Comparison of ENCODE assay signal across 19 cellular contexts in the genomic region with DNA sequence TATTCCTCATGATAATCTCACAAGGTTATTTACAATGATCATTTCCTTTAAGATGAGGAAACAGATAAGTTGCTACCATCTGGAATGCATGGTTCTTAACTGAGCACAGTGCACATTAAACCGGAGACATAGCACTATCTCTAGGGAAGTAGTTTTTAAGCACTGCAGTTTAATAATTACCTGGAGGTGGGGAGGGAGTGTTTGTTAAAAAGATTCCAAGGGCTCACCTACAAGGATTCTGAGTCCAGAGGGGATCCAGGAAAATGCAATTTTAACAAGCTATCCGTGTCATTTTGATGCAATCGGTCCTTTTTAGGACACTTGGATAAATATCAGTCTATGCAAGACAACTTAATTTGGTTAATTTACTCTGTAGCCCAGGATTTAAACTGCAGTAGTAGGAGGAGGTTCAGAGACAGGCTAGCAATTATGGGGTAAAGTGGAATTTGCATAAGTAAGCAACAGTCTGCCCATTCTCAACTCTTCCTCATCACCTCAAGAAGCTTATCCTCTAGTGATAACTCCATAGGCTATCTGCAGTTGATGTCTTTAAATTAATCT. TPM values are rescaled to one million over a fixed set of nuclear protein-coding genes. Genes with fewer than 3 reads are reported as not detected.
DNase-seq lines count a peak whose midpoint lies in the region; FAIRE-seq and TF ChIP-seq lines count a peak whose summit lies in the region.
"Had no signal": no experiment of that assay in that cellular context is flagged by ENCODE, and none has a peak within 500 bp of the region (broad histone marks: within the 10 kb centered on the region; RNA-seq: fewer than 3 reads in every experiment).

No MANE protein-coding gene starts in this region.

- no peaks in the 10 kb centered on the region for H3K9me3 ChIP-seq in A673 (ENCODE audit: low read depth, low read length, poor library complexity, severe bottlenecking)
- H3K9me3 ChIP-seq in colonic mucosa = no peaks in the 10 kb centered on the region
- H3K9me3 ChIP-seq: BE2C, MG63 had no signal

- no peak overlapping the region for H3K27ac Mint-ChIP-seq in neural crest cell (ENCODE audit: unreplicated experiment)

- no peaks in the 10 kb centered on the region for H3K27me3 Mint-ChIP-seq in neural crest cell (ENCODE audit: low read depth)

- no peak overlapping the region for H3K9ac ChIP-seq in colonic mucosa (ENCODE audit: low read depth in 2 of 2, low read length in 2 of 2)

- no peaks in the 10 kb centered on the region for H3K36me3 Mint-ChIP-seq in neural crest cell (ENCODE audit: low read depth)

- H3K27me3 ChIP-seq in A673 (replicated peaks; ENCODE audit: insufficient read depth, low read depth, low read length, poor library complexity) (no peaks in the 10 kb centered on the region), colonic mucosa (no peaks in the 10 kb centered on the region)
- H3K27me3 ChIP-seq: BE2C, MG63, Peyer's patch had no signal

- peak overlapping the region; percentile 52 for H3K4me3 Mint-ChIP-seq in neural crest cell

- H3K4me1 ChIP-seq in A673 (ENCODE audit: insufficient read depth, low read length, poor library complexity, severe bottlenecking) (peaks cover 19% of the 10 kb centered on the region), colonic mucosa (peaks cover 5% of the 10 kb centered on the region)

- no peak for FAIRE-seq in H54 (lab: Jason Lieb, UNC)

- H3K27ac ChIP-seq in A673 (ENCODE audit: low read depth, low read length, poor library complexity, severe bottlenecking) = peak overlapping the region; percentile 66
- H3K27ac ChIP-seq in colonic mucosa = peak overlapping the region; percentile 10
- H3K27ac ChIP-seq in RWPE1 = no peak overlapping the region
- H3K27ac ChIP-seq: HL-60 had no signal

- H3K36me3 ChIP-seq in A673 (ENCODE audit: insufficient read depth, low read length, poor library complexity, severe bottlenecking) (no peaks in the 10 kb centered on the region), colonic mucosa (no peaks in the 10 kb centered on the region)
- H3K36me3 ChIP-seq: MG63, Peyer's patch had no signal

- intact Hi-C loops in A673 (cut with micrococcal nuclease; ENCODE audit: unreplicated experiment) = no loop called here
- intact Hi-C loops in colonic mucosa (cut with DNase I) = no loop called here

- TF ChIP-seq CTCF in A673 (conservative IDR thresholded peaks at IDR 0.05; ENCODE audit: low read depth, low read length) (no peak), colonic mucosa (IDR thresholded peaks at IDR 0.05) (no peak), neural crest cell (conservative IDR thresholded peaks at IDR 0.05) (no peak), RWPE1 (conservative IDR thresholded peaks at IDR 0.05; ENCODE audit: low read depth) (no peak)

- no peak for TF ChIP-seq POLR2A in H54 (IDR thresholded peaks at IDR 0.05; ENCODE audit: low read depth, low read length)

- DNase-seq in A673 (ENCODE audit: low spot score) (peak; percentile 48), EH (ENCODE audit: low read depth) (peak; percentile 30), colonic mucosa (no peak), neural crest cell (ENCODE audit: low read depth, low spot score) (no peak), RWPE1 (ENCODE audit: low spot score) (no peak), NCI-H446 treated with DMSO at 0.1 percent for 48 hours (lab: John Stamatoyannopoulos, UW) (no peak), NCI-H748 (lab: John Stamatoyannopoulos, UW; ENCODE audit: unreplicated experiment) (no peak), H54 (ENCODE audit: insufficient read length, low spot score) (no peak)
- DNase-seq: BE2C; CD8-positive, alpha-beta memory T cell; HCEC 1CT; KBM-7; MG63; NCI-H1092 treated with DMSO at 0.1 percent for 48 hours; NCI-H1694; NCI-H345; Peyer's patch; SHP77 treated with DMSO at 0.1 percent for 48 hours had no signal

- H3K9me3 Mint-ChIP-seq in neural crest cell = no peaks in the 10 kb centered on the region
- H3K9me3 Mint-ChIP-seq: CD8-positive, alpha-beta memory T cell had no signal

- H3K4me3 ChIP-seq in A673 (ENCODE audit: low read depth, low read length, poor library complexity, severe bottlenecking) (no peak overlapping the region), colonic mucosa (no peak overlapping the region)
- H3K4me3 ChIP-seq: MG63, Peyer's patch had no signal

- peaks cover 17% of the 10 kb centered on the region for H3K4me1 Mint-ChIP-seq in neural crest cell

- no TSS peak for BruUV-seq in A673 (replicated peaks; lab: Mats Ljungman, UMichigan)

- POLR2A ChIA-PET in A673 (lab: Charles Lee; ENCODE audit: low non-redundant PET) = no interaction called here
- POLR2A ChIA-PET in RWPE1 (lab: Yijun Ruan, JAX; ENCODE audit: low non-redundant PET) = no interaction called here

- CTCF ChIA-PET in A673 (lab: Charles Lee) = no interaction called here
- CTCF ChIA-PET in RWPE1 (lab: Yijun Ruan, JAX) = interaction anchor here (1.2 kb wide), 1 partner anchor 42 kb away, joined by 3 read pairs; no protein-coding TSS in a partner anchor

RNA-seq across cellular contexts. Expression of gene PDLIM5, which starts 2.8 kb away (rescaled TPM):
- 174 and 183 TPM in 2 replicates for total RNA-seq in A673 (2021)
- 100 to 1,000 TPM; 129 to 168 TPM for total RNA-seq in colonic mucosa
- total RNA-seq in neural crest cell = 71.0 and 72.5 TPM in 2 replicates

Comparison
In these comparisons a context has a peak if more than half of its experiments do, and no peak if none do; other contexts are left out.
1. DNase-seq: peak in A673 (single experiment) and EH (single experiment); none in colonic mucosa (single experiment), neural crest cell (single experiment), RWPE1 (single experiment), NCI-H446 treated with DMSO at 0.1 percent for 48 hours (single experiment), NCI-H748 (single experiment) and H54 (single experiment).